Comparison of ENCODE assay signal across 15 cellular contexts in genomic region chr12:49364989-49365388, GRCh38. TPM values are rescaled to one million over a fixed set of nuclear protein-coding genes. Genes with fewer than 3 reads are reported as not detected.
DNase-seq lines count a peak whose midpoint lies in the region; ATAC-seq and TF ChIP-seq lines count a peak whose summit lies in the region.
"Had no signal": no experiment of that assay in that cellular context is flagged by ENCODE, and none has a peak within 500 bp of the region (broad histone marks: within the 10 kb centered on the region; RNA-seq: fewer than 3 reads in every experiment).

No MANE protein-coding gene starts in this region.

- POLR2A ChIA-PET in HEK293 (lab: Yijun Ruan, JAX) (interaction anchor here (1.0 to 2.7 kb wide), 3 partner anchors 18 to 152 kb away, joined by 4 to 24 read pairs (median 24); partner anchors contain the start of genes DNAJC22 and TROAP), WTC11 (lab: Charles Lee) (no interaction called here)

- DNase-seq in AG20443 (ENCODE audit: low spot score) (peak; percentile 47), WTC11 (ENCODE audit: low spot score) (no peak), foreskin keratinocyte (peak; percentile 55 to 77), omental fat pad (ENCODE audit: low spot score) (no peak), inferior parietal cortex (ENCODE audit: extremely low spot score) (no peak), HK-2 (ENCODE audit: unreplicated experiment) (no peak), NCI-H187 (lab: John Stamatoyannopoulos, UW) (no peak)
- DNase-seq: activated naive CD4-positive, alpha-beta T cell; CD8-positive, alpha-beta memory T cell; left cardiac atrium; naive thymus-derived CD8-positive, alpha-beta T cell had no signal

- H3K27me3 Mint-ChIP-seq in WTC11 (ENCODE audit: low read depth), result peaks cover 12% of the 10 kb centered on the region
- H3K27me3 Mint-ChIP-seq: IgD-negative memory B cell had no signal

- peaks cover 9% of the 10 kb centered on the region for H3K4me1 ChIP-seq in HEK293 (ENCODE audit: control insufficient read depth, insufficient read depth, low read length)
- peaks cover 22% of the 10 kb centered on the region for H3K4me1 ChIP-seq in foreskin keratinocyte

- H3K27ac Mint-ChIP-seq in WTC11, result no peak overlapping the region
- H3K27ac Mint-ChIP-seq: CD8-positive, alpha-beta memory T cell had no signal

- H3K4me3 Mint-ChIP-seq in WTC11, result 0 out of 2 replicates have a peak overlapping the region, but pooled peaks have one; percentile 89

- H3K4me1 Mint-ChIP-seq in WTC11, result peaks cover 23% of the 10 kb centered on the region

- CTCF ChIA-PET in HEK293 (lab: Yijun Ruan, JAX), result interaction anchor here (0.6 to 11.9 kb wide), 8 partner anchors 7 to 215 kb away, joined by 3 to 517 read pairs (median 8); partner anchors contain the start of gene DNAJC22
- CTCF ChIA-PET in WTC11 (lab: Charles Lee), result no interaction called here

- H3K27ac ChIP-seq in HEK293 (ENCODE audit: extremely low read depth, low read depth, low read length) (no peak overlapping the region), foreskin keratinocyte (peak overlapping the region; percentile 7)

- no peaks in the 10 kb centered on the region for H3K36me3 ChIP-seq in HEK293 (ENCODE audit: control insufficient read depth in 2 of 2, insufficient read depth in 1 of 2, low read length in 2 of 2)
- H3K36me3 ChIP-seq: gastroesophageal sphincter had no signal

- H3K4me3 ChIP-seq in HEK293 (ENCODE audit: low read depth, low read length), result no peak overlapping the region
- H3K4me3 ChIP-seq: gastroesophageal sphincter, smooth muscle cell had no signal

- no peaks in the 10 kb centered on the region for H3K27me3 ChIP-seq in foreskin keratinocyte

- H3K9me3 ChIP-seq in HEK293 (ENCODE audit: control insufficient read depth, insufficient read depth, low read depth, low read length), result no peaks in the 10 kb centered on the region
- H3K9me3 ChIP-seq: gastroesophageal sphincter had no signal

- no peaks in the 10 kb centered on the region for H3K36me3 Mint-ChIP-seq in WTC11
- H3K36me3 Mint-ChIP-seq: IgD-negative memory B cell; naive thymus-derived CD8-positive, alpha-beta T cell had no signal

- TF ChIP-seq CTCF in HEK293 (tag by site-specific recombination; IDR thresholded peaks at IDR 0.05) (no peak), WTC11 (IDR thresholded peaks at IDR 0.05) (no peak), foreskin keratinocyte (conservative IDR thresholded peaks at IDR 0.05) (no peak), omental fat pad (IDR thresholded peaks at IDR 0.05) (no peak)

- no peaks in the 10 kb centered on the region for H3K9me3 Mint-ChIP-seq in WTC11
- H3K9me3 Mint-ChIP-seq: CD8-positive, alpha-beta memory T cell; IgD-negative memory B cell; naive thymus-derived CD8-positive, alpha-beta T cell had no signal

- ATAC-seq in WTC11 (no peak), foreskin keratinocyte (peak; percentile 4), omental fat pad (ENCODE audit: low FRiP score) (no peak)
- ATAC-seq: gastroesophageal sphincter; left cardiac atrium; naive thymus-derived CD8-positive, alpha-beta T cell had no signal

TF ChIP-seq in HEK293, 187 proteins besides CTCF, POLR2A, EP300 and RAD21:
- TF ChIP-seq MEIS1 (CRISPR knock-in tag; IDR thresholded peaks at IDR 0.05; ENCODE audit: borderline replicate concordance) (no peak), ZNF24 (tag by site-specific recombination; IDR thresholded peaks at IDR 0.05) (0 out of 2 replicates have a peak, but pooled peaks have one; percentile 1), ZNF473 (tag by site-specific recombination; IDR thresholded peaks at IDR 0.05) (no peak), ZNF433 (tag by site-specific recombination; IDR thresholded peaks at IDR 0.05; ENCODE audit: low read depth) (no peak), ZNF221 (tag by site-specific recombination; IDR thresholded peaks at IDR 0.05; ENCODE audit: borderline replicate concordance) (no peak)

TF ChIP-seq in WTC11, 78 proteins besides CTCF, POLR2A, EP300 and RAD21:
- TF ChIP-seq GTF2I (CRISPR knock-in tag; conservative IDR thresholded peaks at IDR 0.05) (no peak), MXD4 (CRISPR knock-in tag; IDR thresholded peaks at IDR 0.05; ENCODE audit: borderline replicate concordance) (no peak), CDX4 (CRISPR knock-in tag; IDR thresholded peaks at IDR 0.05; ENCODE audit: borderline replicate concordance) (no peak), ESRRA (CRISPR knock-in tag; IDR thresholded peaks at IDR 0.05; ENCODE audit: borderline replicate concordance) (no peak), FOXP1 (CRISPR knock-in tag; IDR thresholded peaks at IDR 0.05; ENCODE audit: borderline replicate concordance) (no peak), MAX (CRISPR knock-in tag; IDR thresholded peaks at IDR 0.05) (no peak), FOXJ3 (CRISPR knock-in tag; IDR thresholded peaks at IDR 0.05; ENCODE audit: borderline replicate concordance) (no peak), RELA (CRISPR knock-in tag; IDR thresholded peaks at IDR 0.05; ENCODE audit: borderline replicate concordance) (no peak), NFE2L1 (CRISPR knock-in tag; IDR thresholded peaks at IDR 0.05) (no peak), CREM (CRISPR knock-in tag; IDR thresholded peaks at IDR 0.05) (no peak), ATF3 (CRISPR knock-in tag; conservative IDR thresholded peaks at IDR 0.05) (no peak), NR2C2 (CRISPR knock-in tag; IDR thresholded peaks at IDR 0.05) (no peak), PRDM15 (CRISPR knock-in tag; IDR thresholded peaks at IDR 0.05) (no peak), SMAD3 (CRISPR knock-in tag; IDR thresholded peaks at IDR 0.05; ENCODE audit: borderline replicate concordance) (no peak), MLX (CRISPR knock-in tag; IDR thresholded peaks at IDR 0.05) (no peak), ZNF416 (CRISPR knock-in tag; IDR thresholded peaks at IDR 0.05) (no peak), OVOL2 (CRISPR knock-in tag; IDR thresholded peaks at IDR 0.05; ENCODE audit: borderline replicate concordance) (no peak)
TF ChIP-seq in WTC11: peak in this region for 0.

RNA-seq across cellular contexts. Expression of gene SPATS2, which starts 2.3 kb away (rescaled TPM):
- total RNA-seq in WTC11 (2021), result 25.9 to 26.9 TPM (median 26.5 TPM) in 3 replicates
- total RNA-seq in foreskin keratinocyte, result 40.6 and 56.5 TPM in 2 replicates
- 24.8 and 30.6 TPM in 2 replicates for polyA plus RNA-seq in foreskin keratinocyte
- total RNA-seq in omental fat pad, result 10 to 100 TPM in 2 of 4 donors, 1 to 10 TPM in 2; 8.0 to 16.2 (median 9.7) TPM

RNA-seq across cellular contexts. Expression of gene DNAJC22, which starts 18.3 kb away (rescaled TPM):
- 0.14 to 0.24 TPM (median 0.23 TPM) in 3 replicates for total RNA-seq in WTC11 (2021)
- 0.04 TPM in 1 of 2 replicates, not detected in the other for total RNA-seq in foreskin keratinocyte
- polyA plus RNA-seq in foreskin keratinocyte, result not detected in 2 replicates
- 1 to 10 TPM in 3 of 4 donors, not detected in 1; 1.8 to 9.2 (median 3.0) TPM for total RNA-seq in omental fat pad
- total RNA-seq: CD8-positive, alpha-beta memory T cell; naive thymus-derived CD8-positive, alpha-beta T cell had no signal
- polyA plus RNA-seq: CD8-positive, alpha-beta memory T cell; IgD-negative memory B cell; naive thymus-derived CD8-positive, alpha-beta T cell had no signal

RNA-seq across cellular contexts. Expression of gene C1QL4, which starts 28.0 kb away (rescaled TPM):
- total RNA-seq in WTC11 (2021), result 0.92 to 1.2 TPM (median 1.2 TPM) in 3 replicates
- total RNA-seq in foreskin keratinocyte, result 0.28 and 0.34 TPM in 2 replicates
- 0.29 and 0.48 TPM in 2 replicates for polyA plus RNA-seq in foreskin keratinocyte
- 1 to 10 TPM in 1 of 4 donors, under 1 TPM in 1, not detected in 2; 0.65 to 1.1 TPM for total RNA-seq in omental fat pad
- total RNA-seq: CD8-positive, alpha-beta memory T cell; gastroesophageal sphincter; left cardiac atrium; naive thymus-derived CD8-positive, alpha-beta T cell; smooth muscle cell had no signal
- polyA plus RNA-seq: CD8-positive, alpha-beta memory T cell; IgD-negative memory B cell; naive thymus-derived CD8-positive, alpha-beta T cell had no signal

RNA-seq across cellular contexts. Expression of gene TROAP, which starts 41.9 kb away (rescaled TPM):
- total RNA-seq in WTC11 (2021) (78.5 to 89.2 TPM (median 80.0 TPM) in 3 replicates), foreskin keratinocyte (36.3 and 46.3 TPM in 2 replicates), omental fat pad (1 to 10 TPM in 1 of 4 donors, under 1 TPM in 1, not detected in 2; 0.37 to 1.6 TPM)
- 41.2 and 59.7 TPM in 2 replicates for polyA plus RNA-seq in foreskin keratinocyte
- polyA plus RNA-seq: IgD-negative memory B cell had no signal

Comparison
In these comparisons a context has a peak if more than half of its experiments do, and no peak if none do; other contexts are left out.
1. DNase-seq: peak in AG20443 (single experiment) and foreskin keratinocyte (2 of 2); none in WTC11 (single experiment), omental fat pad (single experiment), inferior parietal cortex (single experiment), HK-2 (single experiment) and NCI-H187 (0 of 2).